Comparison of ENCODE assay signal across 14 cellular contexts in genomic region chr13:49304356-49304755, GRCh38. TPM values are rescaled to one million over a fixed set of nuclear protein-coding genes. Genes with fewer than 3 reads are reported as not detected.
DNase-seq lines count a peak whose midpoint lies in the region; ATAC-seq and TF ChIP-seq lines count a peak whose summit lies in the region.
"Had no signal": no experiment of that assay in that cellular context is flagged by ENCODE, and none has a peak within 500 bp of the region (broad histone marks: within the 10 kb centered on the region; RNA-seq: fewer than 3 reads in every experiment).

No MANE protein-coding gene starts in this region.

- TF ChIP-seq CTCF in body of pancreas (IDR thresholded peaks at IDR 0.05): no peak
- TF ChIP-seq CTCF in esophagus squamous epithelium (IDR thresholded peaks at IDR 0.05): no peak
- TF ChIP-seq CTCF in stomach (IDR thresholded peaks at IDR 0.05): no peak
- TF ChIP-seq CTCF in tibial nerve (IDR thresholded peaks at IDR 0.05): no peak
- TF ChIP-seq CTCF in OCI-LY7 (conservative IDR thresholded peaks at IDR 0.05; ENCODE audit: low read length): no peak

- no peak for TF ChIP-seq POLR2A in body of pancreas (IDR thresholded peaks at IDR 0.05)
- no peak for TF ChIP-seq POLR2A in esophagus squamous epithelium (IDR thresholded peaks at IDR 0.05)
- TF ChIP-seq POLR2A in stomach (IDR thresholded peaks at IDR 0.05): no peak
- TF ChIP-seq POLR2A in tibial nerve (IDR thresholded peaks at IDR 0.05): no peak

- intact Hi-C loops in body of pancreas (cut with DNase I): loop anchor here (5.0 kb wide), 1 partner anchor 298 kb away; no protein-coding TSS in a partner anchor
- intact Hi-C loops in esophagus squamous epithelium (cut with DNase I): loop anchor here (5.0 kb wide), 2 partner anchors 133 to 303 kb away; no protein-coding TSS in a partner anchor
- intact Hi-C loops in stomach (cut with DNase I; ENCODE audit: low total_unique reads): loop anchor here (5.0 kb wide), 1 partner anchor 133 kb away; no protein-coding TSS in a partner anchor
- intact Hi-C loops in OCI-LY7 (cut with micrococcal nuclease; ENCODE audit: unreplicated experiment): loop anchor here (5.0 kb wide), 1 partner anchor 488 kb away; the partner anchor contains the start of gene KPNA3

- H3K4me1 ChIP-seq in body of pancreas: peaks cover 53% of the 10 kb centered on the region
- peaks cover 15 to 88% (median 30%) of the 10 kb centered on the region in 3 donors for H3K4me1 ChIP-seq in esophagus squamous epithelium
- peaks cover 56 to 88% (median 76%) of the 10 kb centered on the region in 4 donors for H3K4me1 ChIP-seq in stomach
- H3K4me1 ChIP-seq in tibial nerve: peaks cover 3 to 99% (median 51%) of the 10 kb centered on the region in 4 donors
- H3K4me1 ChIP-seq in OCI-LY7 (ENCODE audit: insufficient read depth, low read length, poor library complexity, severe bottlenecking): peaks cover 51% of the 10 kb centered on the region

- no peaks in the 10 kb centered on the region for H3K9me3 ChIP-seq in body of pancreas
- no peaks in the 10 kb centered on the region for H3K9me3 ChIP-seq in esophagus squamous epithelium
- H3K9me3 ChIP-seq in stomach: no peaks in the 10 kb centered on the region
- no peaks in the 10 kb centered on the region for H3K9me3 ChIP-seq in tibial nerve
- H3K9me3 ChIP-seq in OCI-LY7 (ENCODE audit: low read length): no peaks in the 10 kb centered on the region

- H3K79me2 ChIP-seq in OCI-LY7 (ENCODE audit: insufficient read depth, low read depth, low read length): no peaks in the 10 kb centered on the region

- H3K9me2 ChIP-seq in OCI-LY7 (ENCODE audit: insufficient read depth, low read length): no peaks in the 10 kb centered on the region

- H3K27me3 ChIP-seq in body of pancreas (no peaks in the 10 kb centered on the region), esophagus squamous epithelium (no peaks in the 10 kb centered on the region), stomach (no peaks in the 10 kb centered on the region), tibial nerve (no peaks in the 10 kb centered on the region)

- H3K27ac ChIP-seq in body of pancreas (peak overlapping the region in 3 of 4 donors; percentile 50 to 72 (median 62)), esophagus squamous epithelium (peak overlapping the region in 3 of 4 donors; percentile 27 to 68 (median 45)), stomach (peak overlapping the region; percentile 48 to 92 (median 84)), tibial nerve (peak overlapping the region; percentile 65 to 95 (median 91)), OCI-LY7 (ENCODE audit: low read depth, low read length, poor library complexity, severe bottlenecking) (no peak overlapping the region)
- H3K27ac ChIP-seq: KMS-11 had no signal

- CTCF ChIA-PET in OCI-LY7 (lab: Charles Lee; ENCODE audit: unreplicated experiment): no interaction called here

- H4K20me1 ChIP-seq in OCI-LY7 (ENCODE audit: insufficient read depth, low read length): no peaks in the 10 kb centered on the region

- POLR2A ChIA-PET in OCI-LY7 (lab: Charles Lee): no interaction called here

- no peaks in the 10 kb centered on the region for H3K36me3 ChIP-seq in body of pancreas (replicated peaks in 1 of 2; ENCODE audit: insufficient read depth in 1 of 2, low read depth in 2 of 2)
- H3K36me3 ChIP-seq in esophagus squamous epithelium: no peaks in the 10 kb centered on the region
- H3K36me3 ChIP-seq in stomach: no peaks in the 10 kb centered on the region
- no peaks in the 10 kb centered on the region for H3K36me3 ChIP-seq in tibial nerve
- peaks cover 11% of the 10 kb centered on the region; the same call in 1 of the 2 replicates for H3K36me3 ChIP-seq in OCI-LY7 (ENCODE audit: insufficient read depth, low read length)

- DNase-seq in body of pancreas (no peak), esophagus squamous epithelium (lab: John Stamatoyannopoulos, UW) (no peak), stomach (no peak), tibial nerve (ENCODE audit: low spot score in 2 of 2) (no peak), OCI-LY7 (ENCODE audit: low spot score) (no peak), A172 (ENCODE audit: low spot score) (no peak)
- DNase-seq in activated CD4-positive, CD25-positive, alpha-beta regulatory T cell (lab: John Stamatoyannopoulos, UW): no peak
- DNase-seq: Calu3; CD4-positive, CD25-positive, alpha-beta regulatory T cell; NCI-H1048; NCI-H1436 treated with DMSO at 0.1 percent for 48 hours; NCI-H2171 treated with DMSO at 0.1 percent for 48 hours; NCI-H774 had no signal

- no TSS peak for BruUV-seq in OCI-LY7 (replicated peaks; lab: Mats Ljungman, UMichigan)

- no peak overlapping the region for H3K4me2 ChIP-seq in OCI-LY7 (ENCODE audit: low read length)
- H3K4me2 ChIP-seq: KMS-11 had no signal

- H2AFZ ChIP-seq in OCI-LY7 (ENCODE audit: low read length): no peak overlapping the region

- no peak for ATAC-seq in body of pancreas

- no peak for TF ChIP-seq EP300 in stomach (IDR thresholded peaks at IDR 0.05)
- no peak for TF ChIP-seq EP300 in tibial nerve (IDR thresholded peaks at IDR 0.05)

- 89 to 92% methylated on average over 12 of the region's 12 CpGs for WGBS in body of pancreas, 2 donors
- WGBS in esophagus squamous epithelium, 2 donors: 94 to 95% methylated on average over 11 to 12 of the region's 12 CpGs
- WGBS in stomach, 5 donors: 92 to 96% (median 94%) methylated on average over 12 of the region's 12 CpGs
- 91% methylated on average over 12 of the region's 12 CpGs for WGBS in tibial nerve, 2 donors

- H3K4me3 ChIP-seq in body of pancreas (no peak overlapping the region), esophagus squamous epithelium (no peak overlapping the region), stomach (no peak overlapping the region), tibial nerve (no peak overlapping the region), OCI-LY7 (ENCODE audit: low read depth, low read length, poor library complexity, severe bottlenecking) (no peak overlapping the region)

RNA-seq across cellular contexts. Expression of gene CDADC1, which starts 56.6 kb away (rescaled TPM):
- total RNA-seq in body of pancreas: 1 to 10 TPM; 3.9 to 5.6 TPM
- total RNA-seq in esophagus squamous epithelium: 1 to 10 TPM; 1.1 to 4.0 (median 2.8) TPM
- total RNA-seq in stomach: 10 to 100 TPM; 11.0 to 37.5 (median 18.4) TPM
- 1 to 10 TPM; 4.5 to 5.2 (median 4.7) TPM for polyA plus RNA-seq in stomach
- total RNA-seq in tibial nerve: 10 to 100 TPM in 3 of 4 donors, 1 to 10 TPM in 1; 9.0 to 19.5 (median 14.1) TPM
- total RNA-seq in OCI-LY7 (2014; rRNA removed; shearing (Covaris generic)): 9.1 and 18.8 TPM in 2 replicates
- 10.3 and 12.5 TPM in 2 replicates for total RNA-seq in OCI-LY7 (2022)
- total RNA-seq in A172 (2014; rRNA removed; shearing (Covaris generic)): 7.0 and 27.1 TPM in 2 replicates
